ENCODE assay signal across 1 cellular context in genomic region chr7:1555046-1555812, GRCh38.
TF ChIP-seq lines count a peak whose summit lies in the region.

No MANE protein-coding gene starts in this region.

TF ChIP-seq in GM23338, 12 proteins besides CTCF, POLR2A, EP300 and RAD21:
- TF ChIP-seq REST (IDR thresholded peaks at IDR 0.05; ENCODE audit: unreplicated experiment) = no peak
- TF ChIP-seq NANOG (IDR thresholded peaks at IDR 0.05; ENCODE audit: borderline replicate concordance) = no peak
- TF ChIP-seq ZNF114 (CRISPR knock-in tag; IDR thresholded peaks at IDR 0.05) = no peak
- TF ChIP-seq STAT1 (IDR thresholded peaks at IDR 0.05; ENCODE audit: unreplicated experiment) = no peak
- TF ChIP-seq ETS1 (IDR thresholded peaks at IDR 0.05) = no peak
- TF ChIP-seq EZH2 (IDR thresholded peaks at IDR 0.05; ENCODE audit: low read depth, unreplicated experiment) = no peak
- TF ChIP-seq ZNF462 (CRISPR knock-in tag; IDR thresholded peaks at IDR 0.05) = no peak
- no peak for TF ChIP-seq JUNB (IDR thresholded peaks at IDR 0.05; ENCODE audit: unreplicated experiment)
- TF ChIP-seq ZNF331 (CRISPR knock-in tag; IDR thresholded peaks at IDR 0.05; ENCODE audit: low read depth) = no peak
- TF ChIP-seq EZH2phosphoT487 (IDR thresholded peaks at IDR 0.05; ENCODE audit: unreplicated experiment) = no peak
- TF ChIP-seq POLR2AphosphoS5 (IDR thresholded peaks at IDR 0.05; ENCODE audit: low read depth) = no peak
- TF ChIP-seq CREB1 (CRISPR knock-in tag; IDR thresholded peaks at IDR 0.05; ENCODE audit: low read depth) = no peak
